15 cellular contexts compared by ENCODE assay signal in genomic region chr9:132181796-132182521, GRCh38. TPM values are rescaled to one million over a fixed set of nuclear protein-coding genes. Genes with fewer than 3 reads are reported as not detected.
DNase-seq lines count a peak whose midpoint lies in the region; ATAC-seq and TF ChIP-seq lines count a peak whose summit lies in the region.
"Had no signal": no experiment of that assay in that cellular context is flagged by ENCODE, and none has a peak within 500 bp of the region (broad histone marks: within the 10 kb centered on the region; RNA-seq: fewer than 3 reads in every experiment).

No MANE protein-coding gene starts in this region.

- no peaks in the 10 kb centered on the region for H3K9me3 Mint-ChIP-seq in CD4-positive, alpha-beta T cell
- H3K9me3 Mint-ChIP-seq: activated T-cell treated with anti-CD3 and anti-CD28 coated beads, Interleukin-2, amount 50 U/mL, for 4 hours; stimulated activated naive CD8-positive, alpha-beta T cell treated with anti-CD3 and anti-CD28 coated beads, Interleukin-15, Interleukin-2, amounts not matched to agents 100 ng/mL and 50 ng/mL, for 24 hours had no signal

- no peaks in the 10 kb centered on the region for H3K36me3 Mint-ChIP-seq in CD4-positive, alpha-beta T cell (ENCODE audit: low read depth)
- H3K36me3 Mint-ChIP-seq: CD4-positive, CD25-positive, alpha-beta regulatory T cell had no signal

- no peak for TF ChIP-seq POLR2A in heart left ventricle (IDR thresholded peaks at IDR 0.05)

- H3K27ac ChIP-seq in heart left ventricle: peak overlapping the region in 9 of 12 donors; percentile 16 to 79 (median 67)
- H3K27ac ChIP-seq in CD4-positive, alpha-beta T cell (ENCODE audit: low read depth, low read length): no peak overlapping the region

- H3K27me3 Mint-ChIP-seq in CD4-positive, alpha-beta T cell: peaks cover 3% of the 10 kb centered on the region

- H3K27ac Mint-ChIP-seq in CD4-positive, alpha-beta T cell: no peak overlapping the region
- H3K27ac Mint-ChIP-seq: CD4-positive, CD25-positive, alpha-beta regulatory T cell; progenitor cell of endocrine pancreas; stimulated activated naive CD8-positive, alpha-beta T cell treated with anti-CD3 and anti-CD28 coated beads, Interleukin-15, Interleukin-2, amounts not matched to agents 100 ng/mL and 50 ng/mL, for 24 hours had no signal

- intact Hi-C loops in heart left ventricle (cut with DNase I): loop anchor here in 1 of 10 donors (2.0 kb wide), 1 partner anchor 33 kb away; no protein-coding TSS in a partner anchor
- intact Hi-C loops in CD4-positive, alpha-beta T cell (cut with DNase I, micrococcal nuclease): no loop called here

- H3K27me3 ChIP-seq in heart left ventricle: peaks cover 0 to 3% (median 0%) of the 10 kb centered on the region in 9 donors
- peaks cover 24% of the 10 kb centered on the region for H3K27me3 ChIP-seq in CD4-positive, alpha-beta T cell (ENCODE audit: control insufficient read depth, insufficient read depth, low read length)

- no peaks in the 10 kb centered on the region for H3K9me3 ChIP-seq in heart left ventricle
- H3K9me3 ChIP-seq in CD4-positive, alpha-beta T cell (ENCODE audit: control insufficient read depth, low read length): no peaks in the 10 kb centered on the region

- peak; percentile 53 for DNase-seq in G401 (ENCODE audit: low spot score)
- DNase-seq in SK-N-DZ (ENCODE audit: low spot score): peak; percentile 86
- peak in 4 of 5 donors; percentile 43 to 85 (median 72) for DNase-seq in heart left ventricle
- DNase-seq in pons (ENCODE audit: low spot score): peak; percentile 56
- DNase-seq in NCI-H1417 treated with DMSO at 0.1 percent for 48 hours (lab: John Stamatoyannopoulos, UW): no peak
- no peak for DNase-seq in stimulated activated CD4-positive, alpha-beta T cell treated with anti-CD3 and anti-CD28 coated beads, Interleukin-15, amount 100 ng/mL, for 24 hours
- DNase-seq in HEK293T (ENCODE audit: extremely low spot score): no peak
- DNase-seq in CD4-positive, alpha-beta T cell: no peak
- DNase-seq: activated T-cell treated with anti-CD3 and anti-CD28 coated beads, Interleukin-2, amount 50 U/mL, for 4 hours; CD4-positive, CD25-positive, alpha-beta regulatory T cell; GF-D8; NCI-H187 treated with DMSO at 0.1 percent for 48 hours; stimulated activated CD4-positive, alpha-beta T cell treated with anti-CD3 and anti-CD28 coated beads, Interleukin-4, amount 100 ng/mL, for 1 hour had no signal

- H3K36me3 ChIP-seq in heart left ventricle: no peaks in the 10 kb centered on the region

- CTCF ChIA-PET in HEK293T (lab: Yijun Ruan, JAX): interaction anchor here (0.6 kb wide), 1 partner anchor 401 kb away, joined by 3 read pairs; no protein-coding TSS in a partner anchor
- CTCF ChIA-PET in CD4-positive, alpha-beta T cell (lab: Charles Lee): no interaction called here

- POLR2A ChIA-PET in HEK293T (lab: Yijun Ruan, JAX): no interaction called here
- POLR2A ChIA-PET in CD4-positive, alpha-beta T cell (lab: Charles Lee): no interaction called here

- TF ChIP-seq CTCF in heart left ventricle (IDR thresholded peaks at IDR 0.05): no peak
- TF ChIP-seq CTCF in CD4-positive, alpha-beta T cell (IDR thresholded peaks at IDR 0.05): no peak

- no peak overlapping the region for H3K4me3 Mint-ChIP-seq in CD4-positive, alpha-beta T cell
- H3K4me3 Mint-ChIP-seq: activated T-cell treated with anti-CD3 and anti-CD28 coated beads, Interleukin-2, amount 50 U/mL, for 4 hours; CD4-positive, CD25-positive, alpha-beta regulatory T cell; stimulated activated naive CD8-positive, alpha-beta T cell treated with anti-CD3 and anti-CD28 coated beads, Interleukin-15, Interleukin-2, amounts not matched to agents 100 ng/mL and 50 ng/mL, for 24 hours had no signal

- peak; percentile 92 to 93 (median 92) for ATAC-seq in heart left ventricle
- ATAC-seq in CD4-positive, alpha-beta T cell (ENCODE audit: poor library complexity): no peak
- ATAC-seq: activated T-cell treated with anti-CD3 and anti-CD28 coated beads, Interleukin-2, amount 50 U/mL, for 4 hours had no signal

- in situ Hi-C loops in G401 (cut with HindIII; ENCODE audit: low sequenced_read_pairs): no loop called here

- H3K4me1 ChIP-seq in heart left ventricle: peaks cover 0 to 16% (median 6%) of the 10 kb centered on the region in 12 donors

- no peak overlapping the region for H3K4me3 ChIP-seq in heart left ventricle

- WGBS in heart left ventricle, 4 donors: 27 to 36% (median 31%) methylated on average over 17 to 22 of the region's 22 CpGs

- H3K4me1 Mint-ChIP-seq in CD4-positive, alpha-beta T cell (ENCODE audit: low read depth): no peaks in the 10 kb centered on the region
- H3K4me1 Mint-ChIP-seq: CD4-positive, CD25-positive, alpha-beta regulatory T cell had no signal

TF ChIP-seq in HEK293T, 16 proteins besides CTCF, POLR2A, EP300 and RAD21:
- TF ChIP-seq TARDBP (IDR thresholded peaks at IDR 0.05) (no peak), ELF4 (IDR thresholded peaks at IDR 0.05) (no peak), CTBP1 (IDR thresholded peaks at IDR 0.05; ENCODE audit: borderline replicate concordance) (no peak), ARNT (IDR thresholded peaks at IDR 0.05) (no peak), BHLHE40 (IDR thresholded peaks at IDR 0.05; ENCODE audit: borderline replicate concordance) (no peak), FOXK2 (IDR thresholded peaks at IDR 0.05) (no peak), SUZ12 (IDR thresholded peaks at IDR 0.05) (no peak), LEF1 (IDR thresholded peaks at IDR 0.05; ENCODE audit: borderline replicate concordance) (no peak), SP1 (IDR thresholded peaks at IDR 0.05) (no peak)
- TF ChIP-seq, protein P1, sequence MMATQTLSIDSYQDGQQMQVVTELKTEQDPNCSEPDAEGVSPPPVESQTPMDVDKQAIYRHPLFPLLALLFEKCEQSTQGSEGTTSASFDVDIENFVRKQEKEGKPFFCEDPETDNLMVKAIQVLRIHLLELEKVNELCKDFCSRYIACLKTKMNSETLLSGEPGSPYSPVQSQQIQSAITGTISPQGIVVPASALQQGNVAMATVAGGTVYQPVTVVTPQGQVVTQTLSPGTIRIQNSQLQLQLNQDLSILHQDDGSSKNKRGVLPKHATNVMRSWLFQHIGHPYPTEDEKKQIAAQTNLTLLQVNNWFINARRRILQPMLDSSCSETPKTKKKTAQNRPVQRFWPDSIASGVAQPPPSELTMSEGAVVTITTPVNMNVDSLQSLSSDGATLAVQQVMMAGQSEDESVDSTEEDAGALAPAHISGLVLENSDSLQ (IDR thresholded peaks at IDR 0.05): no peak
TF ChIP-seq in HEK293T: peak in this region for 0.

RNA-seq across cellular contexts. Expression of gene NTNG2, which starts 20.1 kb away (rescaled TPM):
- total RNA-seq in G401 (2014; rRNA removed; shearing (Covaris generic)): 0.14 and 0.37 TPM in 2 replicates
- 0.89 and 1.5 TPM in 2 replicates for polyA plus RNA-seq in SK-N-DZ (2014; cell fraction: cytosol; rRNA removed)
- polyA plus RNA-seq in SK-N-DZ (2014; cell fraction: nucleus; rRNA removed): 17.6 and 20.7 TPM in 2 replicates
- 1 to 10 TPM in 7 of 9 donors, under 1 TPM in 2; 0.40 to 4.1 (median 2.5) TPM for total RNA-seq in heart left ventricle
- 1 to 10 TPM in 1 of 2 donors, under 1 TPM in 1; 0.28 to 2.2 TPM for polyA plus RNA-seq in heart left ventricle
- total RNA-seq in CD4-positive, alpha-beta T cell: 1 to 10 TPM; 2.2 to 2.6 TPM

Comparison
In these comparisons a context has a peak if more than half of its experiments do, and no peak if none do; other contexts are left out.
1. DNase-seq: peak in G401 (single experiment), SK-N-DZ (single experiment), heart left ventricle (4 of 5) and pons (single experiment); none in NCI-H1417 treated with DMSO at 0.1 percent for 48 hours (single experiment), stimulated activated CD4-positive, alpha-beta T cell treated with anti-CD3 and anti-CD28 coated beads, Interleukin-15, amount 100 ng/mL, for 24 hours (single experiment), HEK293T (single experiment) and CD4-positive, alpha-beta T cell (0 of 10).